ENCODE assay signal across 8 cellular contexts in the genomic region with DNA sequence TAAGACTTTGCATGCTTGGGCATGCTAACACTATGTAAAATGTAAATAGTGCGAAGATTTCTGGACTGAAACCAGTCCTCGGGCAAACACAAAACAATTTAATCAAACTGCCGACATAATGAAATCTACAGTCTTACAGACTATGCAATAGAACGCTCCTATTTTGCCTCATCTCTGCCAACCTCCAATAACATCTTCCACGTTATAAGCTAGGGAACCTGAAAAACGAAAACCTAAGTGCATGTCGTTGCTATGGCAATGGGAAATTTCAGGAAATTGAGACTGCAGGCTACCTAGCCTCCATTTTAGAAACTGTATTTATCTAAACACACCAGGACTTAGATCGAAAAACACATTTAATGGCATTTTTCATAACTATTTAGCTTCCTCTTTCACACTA. TPM values are rescaled to one million over a fixed set of nuclear protein-coding genes. Genes with fewer than 3 reads are reported as not detected.
DNase-seq lines count a peak whose midpoint lies in the region; ATAC-seq and TF ChIP-seq lines count a peak whose summit lies in the region.

No MANE protein-coding gene starts in this region.

- H3K4me1 ChIP-seq in PC-9 (replicated peaks; ENCODE audit: insufficient read depth) (peaks cover 40% of the 10 kb centered on the region), duodenal mucosa (ENCODE audit: control insufficient read depth in 1 of 2, insufficient read depth in 2 of 2, low read length in 2 of 2) (peaks cover 5 to 30% of the 10 kb centered on the region in 2 donors)

- peak overlapping the region in 4 of 6 donors; percentile 96 to 100 (median 99) for H3K27ac Mint-ChIP-seq in naive B cell

- H3F3A ChIP-seq in PC-9 (ENCODE audit: insufficient read depth, low read depth) = peaks cover 20% of the 10 kb centered on the region; the same call in 1 of the 2 replicates

- CTCF ChIA-PET in PC-9 (lab: Charles Lee) = no interaction called here

- BruUV-seq in PC-9 (replicated peaks; lab: Mats Ljungman, UMichigan) = no TSS peak

- H3K4me2 ChIP-seq in PC-9 = peak overlapping the region; percentile 87

- H3K36me3 ChIP-seq in PC-9 (ENCODE audit: low read depth) (peaks cover 21% of the 10 kb centered on the region), duodenal mucosa (ENCODE audit: control insufficient read depth in 1 of 2, insufficient read depth in 2 of 2, low read length in 2 of 2) (no peaks in the 10 kb centered on the region)

- H3K27me3 ChIP-seq in PC-9 (ENCODE audit: insufficient read depth, low read depth) (no peaks in the 10 kb centered on the region), duodenal mucosa (ENCODE audit: control insufficient read depth in 1 of 2, insufficient read depth in 2 of 2, low read length in 2 of 2) (no peaks in the 10 kb centered on the region)

- H3K4me3 Mint-ChIP-seq in naive B cell = peak overlapping the region; percentile 97 to 100 (median 100)

- H3K9me3 ChIP-seq in PC-9 (ENCODE audit: insufficient read depth, low read depth) (no peaks in the 10 kb centered on the region), duodenal mucosa (ENCODE audit: control insufficient read depth in 1 of 2, low read length in 2 of 2) (no peaks in the 10 kb centered on the region)

- H3K9me2 ChIP-seq in PC-9 (ENCODE audit: insufficient read depth) = no peaks in the 10 kb centered on the region

- intact Hi-C loops in PC-9 (cut with micrococcal nuclease; ENCODE audit: unreplicated experiment) = loop anchor here (5.0 to 10.0 kb wide), 3 partner anchors 445 to 578 kb away; a partner anchor contains a TSS

- peaks cover 61% of the 10 kb centered on the region for H3K79me2 ChIP-seq in PC-9 (ENCODE audit: low read depth)

- peaks cover 46 to 62% (median 55%) of the 10 kb centered on the region in 3 donors for H3K4me1 Mint-ChIP-seq in naive B cell

- H3K4me3 ChIP-seq in GM12875 (ENCODE audit: low read depth, low read length) (peak overlapping the region; percentile 74), PC-9 (peak overlapping the region; percentile 76), duodenal mucosa (ENCODE audit: low read depth in 1 of 2, low read length in 2 of 2) (peak overlapping the region; percentile 97 to 99)

- DNase-seq in A172 (ENCODE audit: low spot score) (peak; percentile 23), PC-9 (peak in 1 of 2 experiments; percentile 43), naive B cell (no peak), NCI-H524 treated with DMSO at 0.1 percent for 48 hours (lab: John Stamatoyannopoulos, UW) (no peak)

- H3K9me3 Mint-ChIP-seq in naive B cell = no peaks in the 10 kb centered on the region

- POLR2A ChIA-PET in PC-9 (lab: Charles Lee; ENCODE audit: unreplicated experiment) = interaction anchor here (0.6 to 0.7 kb wide), 2 partner anchors 268 to 321 kb away, joined by 4 read pairs; a partner anchor contains a TSS

- peak overlapping the region; percentile 90 to 95 for H3K9ac ChIP-seq in duodenal mucosa (ENCODE audit: low read depth in 1 of 2, low read length in 2 of 2)

- ATAC-seq in naive B cell (ENCODE audit: low read depth in 2 of 2) (no peak), GM18868 (IDR thresholded peaks at IDR 0.05; ENCODE audit: unreplicated experiment) (no peak), HG03571 (IDR thresholded peaks at IDR 0.05; ENCODE audit: unreplicated experiment) (no peak)

- H4K20me1 ChIP-seq in PC-9 (ENCODE audit: insufficient read depth) = peaks cover 40% of the 10 kb centered on the region

- TF ChIP-seq CTCF in GM12875 (IDR thresholded peaks at IDR 0.05; ENCODE audit: borderline replicate concordance, insufficient read depth, low read depth, low read length) (no peak), PC-9 (conservative IDR thresholded peaks at IDR 0.05) (no peak)

- H3K27me3 Mint-ChIP-seq in naive B cell = no peaks in the 10 kb centered on the region

- H3K27ac ChIP-seq in PC-9 = peak overlapping the region; percentile 75
- no peak overlapping the region for H3K27ac ChIP-seq in duodenal mucosa (ENCODE audit: low read depth, low read length)

- H2AFZ ChIP-seq in PC-9 = no peak overlapping the region

- no peaks in the 10 kb centered on the region for H3K36me3 Mint-ChIP-seq in naive B cell

RNA-seq across cellular contexts. Expression of a gene that starts 1.1 kb away (rescaled TPM):
- total RNA-seq in A172 (2014; rRNA removed; shearing (Covaris generic)) = 25.0 and 25.5 TPM in 2 replicates
- 45.6 and 46.5 TPM in 2 replicates for total RNA-seq in PC-9 (2021)
- polyA plus RNA-seq in naive B cell (ENCODE audit: low read depth in 6 of 6) = 10 to 100 TPM; 13.1 to 20.8 (median 15.4) TPM
